24 cellular contexts compared by ENCODE assay signal in genomic region chr1:78586572-78586971, GRCh38. TPM values are rescaled to one million over a fixed set of nuclear protein-coding genes. Genes with fewer than 3 reads are reported as not detected.
DNase-seq lines count a peak whose midpoint lies in the region; ATAC-seq and TF ChIP-seq lines count a peak whose summit lies in the region.
"Had no signal": no experiment of that assay in that cellular context is flagged by ENCODE, and none has a peak within 500 bp of the region (broad histone marks: within the 10 kb centered on the region; RNA-seq: fewer than 3 reads in every experiment).

No MANE protein-coding gene starts in this region.

- CTCF ChIA-PET in PC-3 (lab: Charles Lee) = interaction anchor here (0.5 kb wide), 1 partner anchor 9 kb away, joined by 3 read pairs; no protein-coding TSS in a partner anchor

- intact Hi-C loops in PC-3 (cut with micrococcal nuclease) (no loop called here), gastrocnemius medialis (cut with DNase I; ENCODE audit: low total_unique reads) (no loop called here)

- no peak overlapping the region for H3K9ac ChIP-seq in PC-3 (ENCODE audit: low read length)

- no peak overlapping the region for H3K27ac ChIP-seq in PC-3 (ENCODE audit: low read length)
- H3K27ac ChIP-seq in gastrocnemius medialis = no peak overlapping the region
- H3K27ac ChIP-seq: lower lobe of right lung, PC-9, testis had no signal

- ATAC-seq in PC-3 = no peak
- ATAC-seq in activated T-helper 17 cell treated with anti-CD3 and anti-CD28 coated beads, Interleukin-2, amount 50 U/mL, for 72 hours (replicated peaks) = no peak
- no peak for ATAC-seq in gastrocnemius medialis
- ATAC-seq: activated CD8-positive, alpha-beta T cell treated with anti-CD3 and anti-CD28 coated beads for 36 hours; activated T-cell treated with anti-CD3 and anti-CD28 coated beads, Interleukin-2, amount 50 U/mL, for 4 hours; lower lobe of right lung had no signal

- H3K4me3 ChIP-seq in PC-3 (ENCODE audit: low read length) (no peak overlapping the region), epithelial cell of esophagus (ENCODE audit: low read length) (no peak overlapping the region), gastrocnemius medialis (no peak overlapping the region)
- H3K4me3 ChIP-seq: HAP-1, lower lobe of right lung, PC-9, testis had no signal

- H3K4me1 ChIP-seq in PC-3 (ENCODE audit: insufficient read depth, low read length) = no peaks in the 10 kb centered on the region
- no peaks in the 10 kb centered on the region for H3K4me1 ChIP-seq in gastrocnemius medialis
- H3K4me1 ChIP-seq: HAP-1, lower lobe of right lung, testis had no signal

- H3K36me3 ChIP-seq in PC-3 (ENCODE audit: low read depth, low read length) (no peaks in the 10 kb centered on the region), gastrocnemius medialis (no peaks in the 10 kb centered on the region)
- H3K36me3 ChIP-seq: HAP-1, lower lobe of right lung had no signal

- H3K36me3 Mint-ChIP-seq in activated T-helper 17 cell treated with anti-CD3 and anti-CD28 coated beads, Interleukin-2, amount 50 U/mL, for 72 hours (ENCODE audit: low read depth) = no peaks in the 10 kb centered on the region
- H3K36me3 Mint-ChIP-seq: activated naive CD4-positive, alpha-beta T cell treated with anti-CD3 and anti-CD28 coated beads, Interleukin-2, amount 10 ng/mL, durations not matched to agents 7 days and 5 days; brain had no signal

- no peak overlapping the region for H3K27ac Mint-ChIP-seq in activated T-helper 17 cell treated with anti-CD3 and anti-CD28 coated beads, Interleukin-2, amount 50 U/mL, for 72 hours
- H3K27ac Mint-ChIP-seq: activated CD8-positive, alpha-beta T cell treated with anti-CD3 and anti-CD28 coated beads for 36 hours; activated naive CD4-positive, alpha-beta T cell treated with anti-CD3 and anti-CD28 coated beads, Interleukin-2, amount 10 ng/mL, durations not matched to agents 7 days and 5 days; brain had no signal

- no peak for TF ChIP-seq CTCF in PC-3 (conservative IDR thresholded peaks at IDR 0.05; ENCODE audit: low read depth, low read length)
- TF ChIP-seq CTCF in epithelial cell of esophagus (IDR thresholded peaks at IDR 0.05; ENCODE audit: insufficient read depth, low read depth, low read length, missing control alignments) = no peak
- no peak for TF ChIP-seq CTCF in gastrocnemius medialis (IDR thresholded peaks at IDR 0.05 in 4 of 5, conservative IDR thresholded peaks at IDR 0.05 in 1 of 5)

- H3K79me2 ChIP-seq in PC-3 (ENCODE audit: low read length) = no peaks in the 10 kb centered on the region

- TF ChIP-seq POLR2A in gastrocnemius medialis (IDR thresholded peaks at IDR 0.05) = no peak
- TF ChIP-seq POLR2A in erythroblast (IDR thresholded peaks at IDR 0.05; ENCODE audit: low read length) = no peak

- no peak overlapping the region for H3K4me3 Mint-ChIP-seq in activated T-helper 17 cell treated with anti-CD3 and anti-CD28 coated beads, Interleukin-2, amount 50 U/mL, for 72 hours
- H3K4me3 Mint-ChIP-seq: activated CD8-positive, alpha-beta T cell treated with anti-CD3 and anti-CD28 coated beads for 36 hours; activated naive CD4-positive, alpha-beta T cell treated with anti-CD3 and anti-CD28 coated beads, Interleukin-2, amount 10 ng/mL, durations not matched to agents 7 days and 5 days; activated T-cell treated with anti-CD3 and anti-CD28 coated beads, Interleukin-2, amount 50 U/mL, for 4 hours; brain had no signal

- no TSS peak for BruUV-seq in PC-3 (replicated peaks; lab: Mats Ljungman, UMichigan)

- no peaks in the 10 kb centered on the region for H4K20me1 ChIP-seq in PC-3 (ENCODE audit: low read length)

- in situ Hi-C loops in gastrocnemius medialis (cut with MboI; ENCODE audit: low sequenced_read_pairs in 4 of 4) = no loop called here

- H3K9me2 ChIP-seq in PC-3 (replicated peaks; ENCODE audit: low read length) = no peaks in the 10 kb centered on the region

- H3K27me3 ChIP-seq in PC-3 (ENCODE audit: low read length) (no peaks in the 10 kb centered on the region), gastrocnemius medialis (no peaks in the 10 kb centered on the region)
- H3K27me3 ChIP-seq: testis had no signal

- no peaks in the 10 kb centered on the region for H3K9me3 Mint-ChIP-seq in activated T-helper 17 cell treated with anti-CD3 and anti-CD28 coated beads, Interleukin-2, amount 50 U/mL, for 72 hours
- H3K9me3 Mint-ChIP-seq: activated CD8-positive, alpha-beta T cell treated with anti-CD3 and anti-CD28 coated beads for 36 hours; activated naive CD4-positive, alpha-beta T cell treated with anti-CD3 and anti-CD28 coated beads, Interleukin-2, amount 10 ng/mL, durations not matched to agents 7 days and 5 days; activated T-cell treated with anti-CD3 and anti-CD28 coated beads, Interleukin-2, amount 50 U/mL, for 4 hours had no signal

- peak; percentile 78 for DNase-seq in EH (ENCODE audit: low read depth)
- DNase-seq in PC-3 = peak; percentile 4
- DNase-seq in epithelial cell of esophagus (ENCODE audit: low read depth) = peak; percentile 41
- peak; percentile 80 for DNase-seq in kidney tubule cell (ENCODE audit: low spot score)
- DNase-seq in gastrocnemius medialis = no peak
- no peak for DNase-seq in erythroblast (lab: John Stamatoyannopoulos, UW)
- DNase-seq in stimulated activated naive CD4-positive, alpha-beta T cell treated with Interleukin-2 at 50 U/mL for 16 hours (lab: John Stamatoyannopoulos, UW) = no peak
- DNase-seq: activated CD8-positive, alpha-beta T cell treated with anti-CD3 and anti-CD28 coated beads for 36 hours; activated naive CD4-positive, alpha-beta T cell treated with anti-CD3 and anti-CD28 coated beads, Interleukin-2, amount 10 ng/mL, durations not matched to agents 7 days and 5 days; activated T-cell treated with anti-CD3 and anti-CD28 coated beads, Interleukin-2, amount 50 U/mL, for 4 hours; dermis blood vessel endothelial cell; DND-41; head of caudate nucleus; lower lobe of right lung; NCI-H1436 treated with DMSO at 0.1 percent for 48 hours; NCI-H2171 treated with DMSO at 0.1 percent for 48 hours; NCI-H774; nucleus accumbens; PC-9; testis had no signal

- POLR2A ChIA-PET in PC-3 (lab: Charles Lee; ENCODE audit: unreplicated experiment) = no interaction called here

- no peak overlapping the region for H3K4me2 ChIP-seq in PC-3 (ENCODE audit: low read length)
- H3K4me2 ChIP-seq: PC-9 had no signal

- H3K9me3 ChIP-seq in PC-3 (ENCODE audit: low read length) = no peaks in the 10 kb centered on the region
- no peaks in the 10 kb centered on the region for H3K9me3 ChIP-seq in gastrocnemius medialis
- H3K9me3 ChIP-seq: HAP-1, lower lobe of right lung, testis had no signal

- no peaks in the 10 kb centered on the region for H3K4me1 Mint-ChIP-seq in activated T-helper 17 cell treated with anti-CD3 and anti-CD28 coated beads, Interleukin-2, amount 50 U/mL, for 72 hours
- H3K4me1 Mint-ChIP-seq: activated naive CD4-positive, alpha-beta T cell treated with anti-CD3 and anti-CD28 coated beads, Interleukin-2, amount 10 ng/mL, durations not matched to agents 7 days and 5 days had no signal

- no peaks in the 10 kb centered on the region for H3F3A ChIP-seq in PC-3 (ENCODE audit: low read length, unreplicated experiment)

- no peaks in the 10 kb centered on the region for H3K27me3 Mint-ChIP-seq in activated T-helper 17 cell treated with anti-CD3 and anti-CD28 coated beads, Interleukin-2, amount 50 U/mL, for 72 hours
- H3K27me3 Mint-ChIP-seq: activated CD8-positive, alpha-beta T cell treated with anti-CD3 and anti-CD28 coated beads for 36 hours; brain had no signal

- H2AFZ ChIP-seq in PC-3 (ENCODE audit: low read length) = no peak overlapping the region
- H2AFZ ChIP-seq: PC-9 had no signal

RNA-seq across cellular contexts. Expression of gene IFI44L, which starts 33.7 kb away (rescaled TPM):
- total RNA-seq in PC-3 (2014; rRNA removed) (4.1 and 5.5 TPM in 2 replicates), gastrocnemius medialis (1 to 10 TPM; 1.1 to 8.3 (median 4.1) TPM)
- 1 to 10 TPM; 3.4 to 4.1 TPM for total RNA-seq in activated T-helper 17 cell treated with anti-CD3 and anti-CD28 coated beads, Interleukin-2, amount 50 U/mL, for 72 hours
- total RNA-seq: SK-MEL-5 had no signal

Comparison
In these comparisons a context has a peak if more than half of its experiments do, and no peak if none do; other contexts are left out.
1. DNase-seq: peak in EH (single experiment), PC-3 (single experiment), epithelial cell of esophagus (single experiment) and kidney tubule cell (single experiment); none in gastrocnemius medialis (0 of 2), erythroblast (0 of 2) and stimulated activated naive CD4-positive, alpha-beta T cell treated with Interleukin-2 at 50 U/mL for 16 hours (single experiment).